ENCODE assay signal across 1 cellular context in the genomic region with DNA sequence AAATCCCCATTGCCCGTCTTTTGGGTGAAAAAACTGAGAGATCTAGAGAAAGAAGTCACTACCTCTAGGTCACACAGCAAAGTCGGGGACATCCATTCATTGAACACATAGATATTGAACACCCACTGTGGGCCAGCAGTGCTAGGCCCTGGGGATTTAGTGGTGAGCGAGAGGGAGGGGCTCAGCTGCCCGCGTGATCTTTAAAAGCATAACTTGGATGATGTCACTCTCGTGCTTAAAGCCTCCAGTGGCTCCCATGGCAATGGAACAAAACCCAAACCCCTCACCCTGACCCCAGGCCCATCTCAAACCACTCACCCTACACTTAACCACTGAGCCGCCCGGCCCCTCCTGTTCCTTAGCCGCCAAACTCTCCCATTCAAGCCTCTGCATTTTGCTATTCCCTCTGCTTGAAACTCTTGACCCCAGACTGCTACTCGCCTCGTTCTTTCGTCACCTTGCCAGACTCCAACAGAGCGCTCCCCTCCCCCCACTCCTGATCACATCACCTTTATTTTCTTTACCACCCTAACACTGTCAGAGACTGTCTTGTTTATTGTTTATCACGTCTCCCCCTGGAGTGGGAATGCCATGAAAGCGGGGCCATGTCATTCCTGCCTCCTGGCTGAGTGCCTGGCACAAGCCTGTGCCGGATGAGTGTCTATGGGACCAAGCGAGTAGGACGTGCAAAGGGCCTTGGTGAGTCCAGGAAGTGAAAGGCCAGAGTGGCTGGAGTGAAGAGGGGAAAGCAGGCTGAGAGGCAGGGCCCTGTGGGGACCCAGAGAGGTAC.
TF ChIP-seq lines count a peak whose summit lies in the region.

No MANE protein-coding gene starts in this region.

TF ChIP-seq in SK-N-SH, 30 proteins besides CTCF, POLR2A, EP300 and RAD21 (continued from another document):
- TF ChIP-seq, protein P1, sequence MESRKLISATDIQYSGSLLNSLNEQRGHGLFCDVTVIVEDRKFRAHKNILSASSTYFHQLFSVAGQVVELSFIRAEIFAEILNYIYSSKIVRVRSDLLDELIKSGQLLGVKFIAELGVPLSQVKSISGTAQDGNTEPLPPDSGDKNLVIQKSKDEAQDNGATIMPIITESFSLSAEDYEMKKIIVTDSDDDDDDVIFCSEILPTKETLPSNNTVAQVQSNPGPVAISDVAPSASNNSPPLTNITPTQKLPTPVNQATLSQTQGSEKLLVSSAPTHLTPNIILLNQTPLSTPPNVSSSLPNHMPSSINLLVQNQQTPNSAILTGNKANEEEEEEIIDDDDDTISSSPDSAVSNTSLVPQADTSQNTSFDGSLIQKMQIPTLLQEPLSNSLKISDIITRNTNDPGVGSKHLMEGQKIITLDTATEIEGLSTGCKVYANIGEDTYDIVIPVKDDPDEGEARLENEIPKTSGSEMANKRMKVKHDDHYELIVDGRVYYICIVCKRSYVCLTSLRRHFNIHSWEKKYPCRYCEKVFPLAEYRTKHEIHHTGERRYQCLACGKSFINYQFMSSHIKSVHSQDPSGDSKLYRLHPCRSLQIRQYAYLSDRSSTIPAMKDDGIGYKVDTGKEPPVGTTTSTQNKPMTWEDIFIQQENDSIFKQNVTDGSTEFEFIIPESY (IDR thresholded peaks at IDR 0.05; ENCODE audit: borderline replicate concordance, low read depth): no peak
- TF ChIP-seq, protein P2, sequence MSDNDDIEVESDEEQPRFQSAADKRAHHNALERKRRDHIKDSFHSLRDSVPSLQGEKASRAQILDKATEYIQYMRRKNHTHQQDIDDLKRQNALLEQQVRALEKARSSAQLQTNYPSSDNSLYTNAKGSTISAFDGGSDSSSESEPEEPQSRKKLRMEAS (IDR thresholded peaks at IDR 0.05; ENCODE audit: low read depth): 0 out of 2 replicates have a peak, but pooled peaks have one; percentile 18
- TF ChIP-seq RXRA (IDR thresholded peaks at IDR 0.05; ENCODE audit: borderline replicate concordance, low read depth): no peak
